11 cellular contexts compared by ENCODE assay signal in the genomic region with DNA sequence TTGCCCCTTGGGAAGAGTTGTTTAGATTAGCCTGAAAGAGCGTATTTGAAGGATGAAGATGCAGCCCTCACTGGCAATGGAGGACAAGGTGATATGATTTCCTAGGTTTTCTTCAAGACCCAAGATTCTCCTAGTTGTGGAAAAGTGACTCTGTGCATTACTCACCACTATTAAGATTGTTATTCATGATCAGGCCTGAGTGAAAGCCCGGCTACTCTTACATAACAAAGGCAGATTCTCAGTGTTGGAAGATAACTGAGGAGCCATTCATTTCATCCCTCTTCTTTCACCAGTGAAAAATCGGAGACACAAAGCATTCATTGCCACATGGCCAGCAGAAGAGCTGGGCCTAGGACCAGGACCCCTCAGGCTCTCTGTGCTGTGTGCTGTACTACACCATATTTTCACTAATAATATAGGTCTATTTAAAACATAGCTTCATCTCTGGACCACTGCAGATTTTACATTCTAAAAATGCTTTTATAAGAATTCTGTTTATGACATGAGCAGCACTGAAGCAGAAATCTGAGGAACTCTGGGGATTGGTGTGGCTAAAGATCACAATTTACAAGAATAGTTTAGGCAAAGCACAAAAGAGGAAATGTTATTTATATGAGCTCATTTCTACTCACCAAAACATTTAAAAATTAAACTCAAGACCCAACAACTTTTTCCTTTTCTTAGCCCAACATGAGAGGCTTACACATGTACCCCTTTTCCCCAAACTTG.
A peak's percentile ranks its signal among the peaks of the same experiment; 100 is the strongest.
DNase-seq lines count a peak whose midpoint lies in the region; ATAC-seq and TF ChIP-seq lines count a peak whose summit lies in the region.
"Had no signal": no experiment of that assay in that cellular context is flagged by ENCODE, and none has a peak within 500 bp of the region (broad histone marks: within the 10 kb centered on the region; RNA-seq: fewer than 3 reads in every experiment).

No MANE protein-coding gene starts in this region.

- no peak for ATAC-seq in HG03196 (IDR thresholded peaks at IDR 0.05; ENCODE audit: unreplicated experiment)
- ATAC-seq: left colon had no signal

- H3K27ac ChIP-seq in skin epidermis, result peak overlapping the region in 19 of 21 experiments; percentile 1 to 92 (median 78)

- peak; percentile 56 for DNase-seq in HCEC 1CT
- peak; percentile 77 for DNase-seq in astrocyte of the spinal cord (ENCODE audit: low read depth, low spot score)
- DNase-seq in hippocampal formation (lab: John Stamatoyannopoulos, UW), result peak; percentile 18 to 79
- DNase-seq in activated T-cell treated with anti-CD3 and anti-CD28 coated beads for 4 hours, result no peak
- DNase-seq in activated CD4-positive, alpha-beta memory T cell treated with anti-CD3 and anti-CD28 coated beads, Interleukin-2, amount 10 ng/mL, durations not matched to agents 7 days and 5 days, result no peak
- DNase-seq in activated CD8-positive, alpha-beta memory T cell treated with anti-CD3 and anti-CD28 coated beads for 24 hours, result no peak
- DNase-seq: activated gamma-delta T cell treated with Interleukin-2 at 50 U/mL for 16 hours, KG1 had no signal

- H3K9me3 Mint-ChIP-seq in activated CD4-positive, alpha-beta memory T cell treated with anti-CD3 and anti-CD28 coated beads, Interleukin-2, amount 10 ng/mL, durations not matched to agents 7 days and 5 days, result no peaks in the 10 kb centered on the region

- no peak overlapping the region for H3K4me3 Mint-ChIP-seq in activated CD4-positive, alpha-beta memory T cell treated with anti-CD3 and anti-CD28 coated beads, Interleukin-2, amount 10 ng/mL, durations not matched to agents 7 days and 5 days

- in situ Hi-C loops in astrocyte of the spinal cord (cut with HindIII; ENCODE audit: low sequenced_read_pairs), result no loop called here

- no peaks in the 10 kb centered on the region for H3K4me1 Mint-ChIP-seq in activated CD4-positive, alpha-beta memory T cell treated with anti-CD3 and anti-CD28 coated beads, Interleukin-2, amount 10 ng/mL, durations not matched to agents 7 days and 5 days

- H3K4me3 ChIP-seq in astrocyte of the spinal cord (ENCODE audit: low read depth, low read length) (no peak overlapping the region), skin epidermis (no peak overlapping the region)

- POLR2A ChIA-PET in activated CD4-positive, alpha-beta memory T cell treated with anti-CD3 and anti-CD28 coated beads, Interleukin-2, amount 10 ng/mL, durations not matched to agents 7 days and 5 days (lab: Charles Lee), result no interaction called here

- no peaks in the 10 kb centered on the region for H3K36me3 Mint-ChIP-seq in activated CD4-positive, alpha-beta memory T cell treated with anti-CD3 and anti-CD28 coated beads, Interleukin-2, amount 10 ng/mL, durations not matched to agents 7 days and 5 days (ENCODE audit: low read depth)

- H3K27ac Mint-ChIP-seq in activated CD4-positive, alpha-beta memory T cell treated with anti-CD3 and anti-CD28 coated beads, Interleukin-2, amount 10 ng/mL, durations not matched to agents 7 days and 5 days, result no peak overlapping the region

- peaks cover 4% of the 10 kb centered on the region for H3K27me3 Mint-ChIP-seq in activated CD4-positive, alpha-beta memory T cell treated with anti-CD3 and anti-CD28 coated beads, Interleukin-2, amount 10 ng/mL, durations not matched to agents 7 days and 5 days

- no peak for TF ChIP-seq CTCF in astrocyte of the spinal cord (IDR thresholded peaks at IDR 0.05; ENCODE audit: low read depth, low read length)

- CTCF ChIA-PET in activated CD4-positive, alpha-beta memory T cell treated with anti-CD3 and anti-CD28 coated beads, Interleukin-2, amount 10 ng/mL, durations not matched to agents 7 days and 5 days (lab: Charles Lee), result no interaction called here

Comparison
In these comparisons a context has a peak if more than half of its experiments do, and no peak if none do; other contexts are left out.
1. DNase-seq: peak in HCEC 1CT (single experiment), astrocyte of the spinal cord (single experiment) and hippocampal formation (2 of 2); none in activated T-cell treated with anti-CD3 and anti-CD28 coated beads for 4 hours (single experiment), activated CD4-positive, alpha-beta memory T cell treated with anti-CD3 and anti-CD28 coated beads, Interleukin-2, amount 10 ng/mL, durations not matched to agents 7 days and 5 days (single experiment) and activated CD8-positive, alpha-beta memory T cell treated with anti-CD3 and anti-CD28 coated beads for 24 hours (single experiment).